ENCODE assay signal across 22 cellular contexts in genomic region chr7:69622960-69623359, GRCh38. TPM values are rescaled to one million over a fixed set of nuclear protein-coding genes. Genes with fewer than 3 reads are reported as not detected.
DNase-seq lines count a peak whose midpoint lies in the region; ATAC-seq, FAIRE-seq and TF ChIP-seq lines count a peak whose summit lies in the region.
"Had no signal": no experiment of that assay in that cellular context is flagged by ENCODE, and none has a peak within 500 bp of the region (broad histone marks: within the 10 kb centered on the region; RNA-seq: fewer than 3 reads in every experiment).

No MANE protein-coding gene starts in this region.

- BruUV-seq in A673 (replicated peaks; lab: Mats Ljungman, UMichigan) (no TSS peak), GM12878 (replicated peaks; lab: Mats Ljungman, UMichigan) (no TSS peak)

- H3K27me3 ChIP-seq in A673 (replicated peaks; ENCODE audit: insufficient read depth, low read depth, low read length, poor library complexity) (no peaks in the 10 kb centered on the region), GM12878 (replicated peaks in 1 of 2; ENCODE audit: control insufficient read depth in 2 of 2, insufficient read depth in 2 of 2, low read length in 1 of 2) (no peaks in the 10 kb centered on the region), upper lobe of right lung (no peaks in the 10 kb centered on the region)
- H3K27me3 ChIP-seq: ovary, transverse colon had no signal

- H3K36me3 ChIP-seq in A673 (ENCODE audit: insufficient read depth, low read length, poor library complexity, severe bottlenecking) = no peaks in the 10 kb centered on the region
- H3K36me3 ChIP-seq in GM12878 (ENCODE audit: control insufficient read depth in 2 of 2, insufficient read depth in 2 of 2, low read length in 1 of 2) = no peaks in the 10 kb centered on the region
- no peaks in the 10 kb centered on the region for H3K36me3 ChIP-seq in upper lobe of right lung
- H3K36me3 ChIP-seq: ovary, transverse colon had no signal

- H3K9ac ChIP-seq in GM12878 (ENCODE audit: control insufficient read depth, insufficient read depth, low read length) = no peak overlapping the region

- FAIRE-seq in GM12878 (lab: Jason Lieb, UNC) (no peak), RCC 7860 (lab: Jason Lieb, UNC) (no peak)

- peaks cover 2% of the 10 kb centered on the region for H3K79me2 ChIP-seq in GM12878 (ENCODE audit: control insufficient read depth, insufficient read depth, low read length)

- peaks cover 67% of the 10 kb centered on the region for H3K4me1 ChIP-seq in A673 (ENCODE audit: insufficient read depth, low read length, poor library complexity, severe bottlenecking)
- H3K4me1 ChIP-seq in GM12878 (ENCODE audit: control insufficient read depth, insufficient read depth, low read length) = 0 out of 2 replicates have a peak, but pooled peaks cover 7% of the 10 kb centered on the region
- H3K4me1 ChIP-seq in upper lobe of right lung = no peaks in the 10 kb centered on the region

- in situ Hi-C loops in GM12878 (cut with MboI) = no loop called here

- CTCF ChIA-PET in A673 (lab: Charles Lee) = no interaction called here
- CTCF ChIA-PET in GM12878 (lab: Yijun Ruan, JAX) = interaction anchor here (1.4 kb wide), 1 partner anchor 19 kb away, joined by 3 read pairs; no protein-coding TSS in a partner anchor

- peak overlapping the region; percentile 43 for H3K27ac ChIP-seq in A673 (ENCODE audit: low read depth, low read length, poor library complexity, severe bottlenecking)
- H3K27ac ChIP-seq in GM12878 (ENCODE audit: control insufficient read depth, insufficient read depth) = no peak overlapping the region
- H3K27ac ChIP-seq in upper lobe of right lung = no peak overlapping the region
- H3K27ac ChIP-seq: ovary, PC-9, transverse colon had no signal

- TF ChIP-seq RAD21 in GM12878 (IDR thresholded peaks at IDR 0.05; ENCODE audit: insufficient read depth, low read depth, low read length) = no peak

- peak; percentile 76 for ATAC-seq in GM18868 (IDR thresholded peaks at IDR 0.05; ENCODE audit: unreplicated experiment)
- ATAC-seq in HG03175 (IDR thresholded peaks at IDR 0.05; ENCODE audit: unreplicated experiment) = peak; percentile 58
- ATAC-seq in GM12878 = peak; percentile 80
- no peak for ATAC-seq in GM21576 (IDR thresholded peaks at IDR 0.05; ENCODE audit: unreplicated experiment)
- ATAC-seq in HG03159 (IDR thresholded peaks at IDR 0.05; ENCODE audit: unreplicated experiment) = no peak
- ATAC-seq in upper lobe of right lung = no peak
- ATAC-seq: activated naive CD4-positive, alpha-beta T cell treated with anti-CD3 and anti-CD28 coated beads, Interleukin-2, amount 50 U/mL, for 72 hours; natural killer cell; right cardiac atrium had no signal

- RAD21 ChIA-PET in GM12878 (lab: Charles Lee; ENCODE audit: unreplicated experiment) = no interaction called here

- TF ChIP-seq EP300 in GM12878 (IDR thresholded peaks at IDR 0.05; ENCODE audit: borderline replicate concordance in 1 of 2, control insufficient read depth in 1 of 2, low read depth in 2 of 2, low read length in 2 of 2) = no peak

- TF ChIP-seq POLR2A in GM12878 (IDR thresholded peaks at IDR 0.05; ENCODE audit: low read depth, low read length) = no peak

- TF ChIP-seq CTCF in A673 (conservative IDR thresholded peaks at IDR 0.05; ENCODE audit: low read depth, low read length) = no peak
- TF ChIP-seq CTCF in GM12878 (IDR thresholded peaks at IDR 0.05 in 2 of 3, conservative IDR thresholded peaks at IDR 0.05 in 1 of 3; ENCODE audit: control insufficient read depth in 2 of 3, extremely low read depth in 1 of 3, insufficient read depth in 1 of 3, low read depth in 3 of 3, low read length in 3 of 3) = no peak
- TF ChIP-seq CTCF in upper lobe of right lung (IDR thresholded peaks at IDR 0.05) = no peak

- no peaks in the 10 kb centered on the region for H4K20me1 ChIP-seq in GM12878 (ENCODE audit: control insufficient read depth, insufficient read depth)

- intact Hi-C loops in A673 (cut with micrococcal nuclease; ENCODE audit: unreplicated experiment) (no loop called here), GM12878 (cut with micrococcal nuclease; ENCODE audit: unreplicated experiment) (no loop called here), upper lobe of right lung (cut with DNase I) (no loop called here)

- no peak for DNase-seq in A673 (ENCODE audit: low spot score)
- DNase-seq in GM12878 (ENCODE audit: low read depth, low spot score) = no peak
- DNase-seq in upper lobe of right lung = no peak
- no peak for DNase-seq in RCC 7860 (ENCODE audit: low spot score)
- DNase-seq: 8988T; activated CD4-positive, alpha-beta T cell treated with anti-CD3 and anti-CD28 coated beads, Interleukin-2, amount 10 ng/mL, durations not matched to agents 24 days and 14 days; aorta; HCEC 1CT; natural killer cell; NCI-H1105; NCI-H2081; ovary; PC-9; right cardiac atrium; stimulated activated CD4-positive, alpha-beta T cell treated with anti-CD3 and anti-CD28 coated beads, Interleukin-12 subunit alpha, Interleukin-12 subunit beta, amount 100 ng/mL, for 4 hours; stimulated activated CD4-positive, alpha-beta T cell treated with anti-CD3 and anti-CD28 coated beads, Interleukin-4, amount 100 ng/mL, for 4 hours; transverse colon had no signal

- POLR2A ChIA-PET in A673 (lab: Charles Lee; ENCODE audit: low non-redundant PET) (no interaction called here), GM12878 (lab: Charles Lee) (no interaction called here)

- no peak overlapping the region for H2AFZ ChIP-seq in GM12878 (ENCODE audit: control insufficient read depth, low read depth, low read length)
- H2AFZ ChIP-seq: PC-9 had no signal

- 8% methylated on average over 3 of the region's 3 CpGs for WGBS in GM12878 (ENCODE audit: insufficient coverage, insufficient replicate concordance, low lambda C conversion rate, missing lambda C conversion rate)

- H3K9me3 ChIP-seq in A673 (ENCODE audit: low read depth, low read length, poor library complexity, severe bottlenecking) (no peaks in the 10 kb centered on the region), GM12878 (replicated peaks; ENCODE audit: control insufficient read depth, insufficient read depth, low read length) (no peaks in the 10 kb centered on the region), upper lobe of right lung (no peaks in the 10 kb centered on the region)
- H3K9me3 ChIP-seq: ovary, transverse colon had no signal

- SMC1A ChIA-PET in GM12878 (lab: Charles Lee; ENCODE audit: uncharacterized antibody, unreplicated experiment) = interaction anchor here (2.2 kb wide), 1 partner anchor 16 kb away, joined by 10 read pairs; no protein-coding TSS in a partner anchor

- H3K4me2 ChIP-seq in GM12878 (ENCODE audit: control insufficient read depth, insufficient read depth) = no peak overlapping the region
- H3K4me2 ChIP-seq: PC-9 had no signal

- H3K4me3 ChIP-seq in A673 (ENCODE audit: low read depth, low read length, poor library complexity, severe bottlenecking) (no peak overlapping the region), GM12878 (no peak overlapping the region), upper lobe of right lung (no peak overlapping the region)
- H3K4me3 ChIP-seq: ovary, PC-9, transverse colon had no signal

TF ChIP-seq in GM12878, 131 proteins besides CTCF, POLR2A, EP300 and RAD21:
- TF ChIP-seq EGR1 (IDR thresholded peaks at IDR 0.05; ENCODE audit: borderline replicate concordance in 1 of 2, low read depth in 2 of 2, low read length in 2 of 2) (no peak), IKZF1 (conservative IDR thresholded peaks at IDR 0.05) (0 out of 2 replicates have a peak, but pooled peaks have one; percentile 27), IKZF2 (IDR thresholded peaks at IDR 0.05) (peak in 1 of 2 experiments; percentile 48; a peak in 3 of 4 replicates), FOXM1 (IDR thresholded peaks at IDR 0.05; ENCODE audit: low read depth, low read length) (no peak)

RNA-seq across cellular contexts. Expression of gene AUTS2, which starts 24.7 kb away (rescaled TPM):
- total RNA-seq in A673 (2021) (42.1 and 44.3 TPM in 2 replicates), GM12878 (2014; rRNA removed) (23.8 and 26.8 TPM in 2 replicates), GM12878 (2014; rRNA removed; fragmentation: Illumina TruSeq; extraction: Trizol) (25.6 and 29.7 TPM in 2 replicates), GM12878 (2021) (51.6 and 55.6 TPM in 2 replicates), upper lobe of right lung (56.0 TPM)
- total RNA-seq in GM12878 (2013; cell fraction: nucleolus; rRNA removed) = 1,234 and 1,253 TPM in 2 replicates
- 13.7 TPM for polyA plus RNA-seq in GM12878 (2011; ENCODE audit: low read depth)
- polyA plus RNA-seq in GM12878 (2011; rRNA removed) (32.5 and 37.5 TPM in 2 replicates), GM12878 (2014; fragmentation: Illumina TruSeq; extraction: Trizol) (23.4 and 28.1 TPM in 2 replicates), GM12878 (2014; fragmentation: Nextera tagmentation; extraction: Ambion mirVana) (1 to 10 TPM; 6.4 to 6.8 TPM), GM12878 (2014; rRNA removed) (19.4 and 30.3 TPM in 2 replicates), GM12878 (2016; fragmentation: Nextera tagmentation; extraction: Ambion mirVana) (10 to 100 TPM; 15.0 to 16.2 TPM)
- 19.9 and 27.3 TPM in 2 replicates for polyA plus RNA-seq in GM12878 (2011; cell fraction: cytosol; rRNA removed)
- 211 and 223 TPM in 2 replicates for polyA plus RNA-seq in GM12878 (2011; cell fraction: nucleus; rRNA removed)
- polyA plus RNA-seq in GM12878 (2012) = 22.5 and 23.0 TPM in 2 replicates
- polyA minus RNA-seq in GM12878 (2011; rRNA and poly(A)+ RNA removed) = 203 and 249 TPM in 2 replicates
- polyA minus RNA-seq in GM12878 (2011; cell fraction: cytosol; rRNA and poly(A)+ RNA removed) = 41.4 and 49.9 TPM in 2 replicates
- 479 and 749 TPM in 2 replicates for polyA minus RNA-seq in GM12878 (2011; cell fraction: nucleus; rRNA and poly(A)+ RNA removed)
- total RNA-seq: PC-9 had no signal

Comparison
In these comparisons a context has a peak if more than half of its experiments do, and no peak if none do; other contexts are left out.
1. ATAC-seq: peak in GM18868 (single experiment), HG03175 (single experiment) and GM12878 (single experiment); none in GM21576 (single experiment), HG03159 (single experiment) and upper lobe of right lung (single experiment).